In the genomic region with DNA sequence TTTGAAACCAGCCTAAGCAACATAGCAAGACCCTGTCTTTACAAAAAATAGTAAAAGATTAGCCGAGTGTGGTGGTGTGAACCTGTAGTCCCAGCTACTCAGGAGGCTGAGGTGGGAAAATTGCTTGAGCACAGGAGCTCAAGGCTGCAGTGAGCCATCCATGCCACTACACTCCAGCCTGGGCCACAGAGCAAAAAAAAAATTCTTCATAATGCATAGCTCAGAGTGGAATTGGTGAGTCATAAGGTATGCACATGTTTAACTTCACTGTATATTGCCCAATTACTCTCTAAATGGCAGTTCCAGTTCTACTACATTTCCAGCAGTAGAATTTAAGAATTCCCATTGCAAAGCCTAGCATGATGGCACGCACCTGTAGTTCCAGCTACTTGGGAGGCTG, we compare ENCODE assay signal across 11 cellular contexts. TPM values are rescaled to one million over a fixed set of nuclear protein-coding genes. Genes with fewer than 3 reads are reported as not detected.
DNase-seq lines count a peak whose midpoint lies in the region; ATAC-seq and TF ChIP-seq lines count a peak whose summit lies in the region.
"Had no signal": no experiment of that assay in that cellular context is flagged by ENCODE, and none has a peak within 500 bp of the region (broad histone marks: within the 10 kb centered on the region; RNA-seq: fewer than 3 reads in every experiment).

No MANE protein-coding gene starts in this region.

- intact Hi-C loops in PC-9 (cut with micrococcal nuclease; ENCODE audit: unreplicated experiment), result loop anchor here (1.0 kb wide), 1 partner anchor 15 kb away; no protein-coding TSS in a partner anchor

- POLR2A ChIA-PET in PC-9 (lab: Charles Lee; ENCODE audit: unreplicated experiment), result interaction anchor here (0.5 to 1.0 kb wide), 5 partner anchors 34 to 1939 kb away, joined by 4 to 12 read pairs (median 5); no protein-coding TSS in a partner anchor

- H2AFZ ChIP-seq in PC-9, result no peak overlapping the region

- no peaks in the 10 kb centered on the region for H3K36me3 Mint-ChIP-seq in activated naive CD4-positive, alpha-beta T cell treated with anti-CD3 and anti-CD28 coated beads, Interleukin-2, amount 10 ng/mL, durations not matched to agents 7 days and 5 days
- no peaks in the 10 kb centered on the region for H3K36me3 Mint-ChIP-seq in stimulated activated memory B cell treated with anti-CD40 and anti-IgM and Interleukin-4, amounts not matched to agents 10 μg/mL and 1 μg/mL and 100 μg/mL, for 72 hours
- H3K36me3 Mint-ChIP-seq: CD8-positive, alpha-beta T cell had no signal

- DNase-seq in activated naive CD4-positive, alpha-beta T cell treated with anti-CD3 and anti-CD28 coated beads, Interleukin-2, amount 10 ng/mL, durations not matched to agents 7 days and 5 days, result no peak
- no peak for DNase-seq in activated naive CD4-positive, alpha-beta T cell (lab: John Stamatoyannopoulos, UW)
- peak; percentile 52 to 97 for DNase-seq in PC-9
- DNase-seq in stromal cell of bone marrow (ENCODE audit: low read depth), result peak; percentile 30
- no peak for DNase-seq in mucosa of gallbladder (ENCODE audit: low spot score)
- DNase-seq: activated CD4-positive, alpha-beta T cell treated with anti-CD3 and anti-CD28 coated beads, Interleukin-2, amount 50 U/mL, for 1 hour; CD8-positive, alpha-beta T cell; NCI-H524 had no signal

- CTCF ChIA-PET in activated naive CD4-positive, alpha-beta T cell treated with anti-CD3 and anti-CD28 coated beads, Interleukin-2, amount 10 ng/mL, durations not matched to agents 7 days and 5 days (lab: Charles Lee), result interaction anchor here (1.4 to 2.1 kb wide), 2 partner anchors 22 to 50 kb away, joined by 3 to 11 read pairs; no protein-coding TSS in a partner anchor
- CTCF ChIA-PET in PC-9 (lab: Charles Lee), result interaction anchor here (0.6 to 0.9 kb wide), 2 partner anchors 9 to 50 kb away, joined by 3 to 6 read pairs; no protein-coding TSS in a partner anchor

- no peak overlapping the region for H3K4me3 ChIP-seq in PC-9

- TF ChIP-seq CTCF in PC-9 (conservative IDR thresholded peaks at IDR 0.05), result no peak

- H3K36me3 ChIP-seq in PC-9 (ENCODE audit: low read depth), result no peaks in the 10 kb centered on the region

- no peaks in the 10 kb centered on the region for H3K79me2 ChIP-seq in PC-9 (ENCODE audit: low read depth)

- no peaks in the 10 kb centered on the region for H3K9me2 ChIP-seq in PC-9 (ENCODE audit: insufficient read depth)

- peaks cover 24% of the 10 kb centered on the region for H3K4me1 Mint-ChIP-seq in activated naive CD4-positive, alpha-beta T cell treated with anti-CD3 and anti-CD28 coated beads, Interleukin-2, amount 10 ng/mL, durations not matched to agents 7 days and 5 days
- peaks cover 17% of the 10 kb centered on the region for H3K4me1 Mint-ChIP-seq in stimulated activated memory B cell treated with anti-CD40 and anti-IgM and Interleukin-4, amounts not matched to agents 10 μg/mL and 1 μg/mL and 100 μg/mL, for 72 hours

- BruUV-seq in PC-9 (replicated peaks; lab: Mats Ljungman, UMichigan), result no TSS peak

- H3K4me3 Mint-ChIP-seq in activated naive CD4-positive, alpha-beta T cell treated with anti-CD3 and anti-CD28 coated beads, Interleukin-2, amount 10 ng/mL, durations not matched to agents 7 days and 5 days, result no peak overlapping the region
- no peak overlapping the region for H3K4me3 Mint-ChIP-seq in stimulated activated memory B cell treated with anti-CD40 and anti-IgM and Interleukin-4, amounts not matched to agents 10 μg/mL and 1 μg/mL and 100 μg/mL, for 72 hours
- H3K4me3 Mint-ChIP-seq: CD8-positive, alpha-beta T cell had no signal

- H4K20me1 ChIP-seq in PC-9 (ENCODE audit: insufficient read depth), result no peaks in the 10 kb centered on the region

- ATAC-seq in esophagus mucosa, result peak; percentile 96
- no peak for ATAC-seq in GM21526 (IDR thresholded peaks at IDR 0.05; ENCODE audit: low FRiP score, unreplicated experiment)
- no peak for ATAC-seq in stimulated activated memory B cell treated with anti-CD40 and anti-IgM and Interleukin-4, amounts not matched to agents 10 μg/mL and 1 μg/mL and 100 μg/mL, for 72 hours
- ATAC-seq: CD8-positive, alpha-beta T cell had no signal

- H3K9me3 Mint-ChIP-seq in activated naive CD4-positive, alpha-beta T cell treated with anti-CD3 and anti-CD28 coated beads, Interleukin-2, amount 10 ng/mL, durations not matched to agents 7 days and 5 days, result no peaks in the 10 kb centered on the region
- H3K9me3 Mint-ChIP-seq in stimulated activated memory B cell treated with anti-CD40 and anti-IgM and Interleukin-4, amounts not matched to agents 10 μg/mL and 1 μg/mL and 100 μg/mL, for 72 hours, result no peaks in the 10 kb centered on the region
- H3K9me3 Mint-ChIP-seq: CD8-positive, alpha-beta T cell had no signal

- H3K4me2 ChIP-seq in PC-9, result peak overlapping the region; percentile 44

- H3K27ac Mint-ChIP-seq in activated naive CD4-positive, alpha-beta T cell treated with anti-CD3 and anti-CD28 coated beads, Interleukin-2, amount 10 ng/mL, durations not matched to agents 7 days and 5 days, result peak overlapping the region; percentile 14
- no peak overlapping the region for H3K27ac Mint-ChIP-seq in stimulated activated memory B cell treated with anti-CD40 and anti-IgM and Interleukin-4, amounts not matched to agents 10 μg/mL and 1 μg/mL and 100 μg/mL, for 72 hours
- H3K27ac Mint-ChIP-seq: CD8-positive, alpha-beta T cell had no signal

- H3K27me3 Mint-ChIP-seq in activated naive CD4-positive, alpha-beta T cell treated with anti-CD3 and anti-CD28 coated beads, Interleukin-2, amount 10 ng/mL, durations not matched to agents 7 days and 5 days, result no peaks in the 10 kb centered on the region
- no peaks in the 10 kb centered on the region for H3K27me3 Mint-ChIP-seq in stimulated activated memory B cell treated with anti-CD40 and anti-IgM and Interleukin-4, amounts not matched to agents 10 μg/mL and 1 μg/mL and 100 μg/mL, for 72 hours

- H3F3A ChIP-seq in PC-9 (ENCODE audit: insufficient read depth, low read depth), result peaks cover 10% of the 10 kb centered on the region

- peak overlapping the region; percentile 89 for H3K27ac ChIP-seq in PC-9

- H3K9me3 ChIP-seq in PC-9 (ENCODE audit: insufficient read depth, low read depth), result no peaks in the 10 kb centered on the region

- H3K27me3 ChIP-seq in PC-9 (ENCODE audit: insufficient read depth, low read depth), result no peaks in the 10 kb centered on the region

- H3K4me1 ChIP-seq in PC-9 (replicated peaks; ENCODE audit: insufficient read depth), result peaks cover 21% of the 10 kb centered on the region

RNA-seq across cellular contexts. Expression of a gene that starts 26.8 kb away (rescaled TPM):
- total RNA-seq in PC-9 (2021), result 80.8 and 86.9 TPM in 2 replicates
- total RNA-seq in esophagus mucosa, result 132 TPM
- total RNA-seq in mucosa of gallbladder, result 71.6 TPM

RNA-seq across cellular contexts. Expression of a gene that starts 51.4 kb away (rescaled TPM):
- total RNA-seq in PC-9 (2021) (16.7 and 24.3 TPM in 2 replicates), esophagus mucosa (15.5 TPM), mucosa of gallbladder (19.0 TPM)

Comparison
In these comparisons a context has a peak if more than half of its experiments do, and no peak if none do; other contexts are left out.
1. DNase-seq: peak in PC-9 (2 of 2) and stromal cell of bone marrow (single experiment); none in activated naive CD4-positive, alpha-beta T cell treated with anti-CD3 and anti-CD28 coated beads, Interleukin-2, amount 10 ng/mL, durations not matched to agents 7 days and 5 days (single experiment), activated naive CD4-positive, alpha-beta T cell (0 of 4) and mucosa of gallbladder (single experiment).